In genomic region chr16:6195966-6196365, GRCh38 we compare ENCODE assay signal across 17 cellular contexts.
DNase-seq lines count a peak whose midpoint lies in the region; ATAC-seq, FAIRE-seq and TF ChIP-seq lines count a peak whose summit lies in the region.
"Had no signal": no experiment of that assay in that cellular context is flagged by ENCODE, and none has a peak within 500 bp of the region (broad histone marks: within the 10 kb centered on the region; RNA-seq: fewer than 3 reads in every experiment).

No MANE protein-coding gene starts in this region.

- H3K4ac ChIP-seq in H9 (ENCODE audit: low read depth, low read length) (no peak overlapping the region), H1 (replicated peaks; ENCODE audit: insufficient read length, low read depth, low read length) (no peak overlapping the region)

- H4K8ac ChIP-seq in H9 (replicated peaks; ENCODE audit: insufficient read length, low read depth, low read length) = no peak overlapping the region
- no peak overlapping the region for H4K8ac ChIP-seq in H1 (ENCODE audit: extremely low read depth, insufficient read depth, low read length)

- H2AK5ac ChIP-seq in H9 (ENCODE audit: insufficient read length, low read length) (no peak overlapping the region), H1 (ENCODE audit: low read depth, low read length) (no peak overlapping the region; the same call in 1 of the 2 replicates)

- H3K79me1 ChIP-seq in H9 (ENCODE audit: insufficient read depth, low read depth, low read length, poor library complexity, severe bottlenecking) = no peaks in the 10 kb centered on the region
- H3K79me1 ChIP-seq in H1 (ENCODE audit: low read depth, low read length) = no peaks in the 10 kb centered on the region

- H3K9me3 Mint-ChIP-seq in H9 = no peaks in the 10 kb centered on the region
- H3K9me3 Mint-ChIP-seq in CD4-positive, alpha-beta T cell = peaks cover 14% of the 10 kb centered on the region

- H3K4me3 Mint-ChIP-seq in H9 = no peak overlapping the region
- no peak overlapping the region for H3K4me3 Mint-ChIP-seq in CD4-positive, alpha-beta T cell
- H3K4me3 Mint-ChIP-seq: B cell; CD4-positive, alpha-beta memory T cell had no signal

- peak overlapping the region; percentile 6 for H3K4me2 ChIP-seq in H9 (ENCODE audit: insufficient read depth, insufficient read length, low read length)
- peak overlapping the region; percentile 47 to 48 for H3K4me2 ChIP-seq in H1 (ENCODE audit: insufficient read depth in 1 of 2, low read depth in 2 of 2, low read length in 2 of 2)

- H3K9ac ChIP-seq in H9 (ENCODE audit: extremely low read depth, insufficient read length, low read length) (no peak overlapping the region), H1 (replicated peaks in 1 of 4; ENCODE audit: extremely low read depth in 1 of 4, low read depth in 3 of 4, low read length in 3 of 4) (no peak overlapping the region), iPS-18a (ENCODE audit: low read length) (no peak overlapping the region)
- H3K9ac ChIP-seq: GM23248 had no signal

- intact Hi-C loops in CD4-positive, alpha-beta T cell (cut with DNase I, micrococcal nuclease) = no loop called here

- H2AFZ ChIP-seq in H9 (ENCODE audit: low read length) (no peak overlapping the region), H1 (ENCODE audit: low read length) (no peak overlapping the region)
- H2AFZ ChIP-seq: GM23248 had no signal

- H3K27ac Mint-ChIP-seq in H9 = peak overlapping the region in 1 of 3 experiments; percentile 83; a peak in 2 of 7 replicates
- H3K27ac Mint-ChIP-seq in CD4-positive, alpha-beta T cell = no peak overlapping the region
- H3K27ac Mint-ChIP-seq: B cell; CD4-positive, alpha-beta memory T cell had no signal

- TF ChIP-seq CTCF in H9 (conservative IDR thresholded peaks at IDR 0.05) (no peak), H1 (IDR thresholded peaks at IDR 0.05; ENCODE audit: control extremely low read depth in 1 of 3, insufficient read depth in 1 of 3, low read depth in 1 of 3, low read length in 3 of 3) (no peak)
- no peak for TF ChIP-seq CTCF in CD4-positive, alpha-beta T cell (IDR thresholded peaks at IDR 0.05)

- H4K20me1 ChIP-seq in H9 (ENCODE audit: control insufficient read depth, insufficient read depth, insufficient read length) (no peaks in the 10 kb centered on the region), H1 (replicated peaks in 1 of 2; ENCODE audit: control insufficient read depth in 1 of 2, insufficient read depth in 2 of 2, low read length in 2 of 2) (no peaks in the 10 kb centered on the region)

- CTCF ChIA-PET in H1 (lab: Charles Lee; ENCODE audit: partially characterized antibody) = interaction anchor here (0.7 to 1.9 kb wide), 4 partner anchors 27 to 1582 kb away, joined by 3 to 6 read pairs (median 4); no protein-coding TSS in a partner anchor
- CTCF ChIA-PET in CD4-positive, alpha-beta T cell (lab: Charles Lee) = no interaction called here

- DNase-seq in H9 (peak; percentile 38), H1 (ENCODE audit: low read depth in 1 of 2, low spot score in 2 of 2) (peak in 1 of 2 experiments; percentile 68)
- DNase-seq in CD4-positive, alpha-beta T cell = no peak
- DNase-seq: C1 segment of cervical spinal cord; CD4-positive, alpha-beta memory T cell; DMS79; GDM1; GM23248 had no signal

- H3K18ac ChIP-seq in H9 (ENCODE audit: insufficient read length, low read depth, low read length) = no peak overlapping the region
- H3K18ac ChIP-seq in H1 (ENCODE audit: extremely low read depth, low read length) = no peak overlapping the region; the same call in 1 of the 2 replicates

- H3K4me1 Mint-ChIP-seq in H9 = peaks cover 55 to 60% of the 10 kb centered on the region in 2 experiments
- no peaks in the 10 kb centered on the region for H3K4me1 Mint-ChIP-seq in CD4-positive, alpha-beta T cell (ENCODE audit: low read depth)
- H3K4me1 Mint-ChIP-seq: B cell; CD4-positive, alpha-beta memory T cell had no signal

- peak; percentile 96 for FAIRE-seq in H1 (lab: Jason Lieb, UNC)
- FAIRE-seq: A204.1, GM12892, K562 had no signal

- ATAC-seq in GM18909 (IDR thresholded peaks at IDR 0.05; ENCODE audit: poor library complexity, unreplicated experiment) (no peak), GM18520 (IDR thresholded peaks at IDR 0.05; ENCODE audit: unreplicated experiment) (no peak), HG02642 (IDR thresholded peaks at IDR 0.05; ENCODE audit: poor library complexity, unreplicated experiment) (no peak)
- no peak for ATAC-seq in CD4-positive, alpha-beta T cell (ENCODE audit: poor library complexity)
- ATAC-seq: K562 had no signal

- H3T11ph ChIP-seq in H9 (ENCODE audit: low read length) = no peak overlapping the region

- no peak overlapping the region for H4K5ac ChIP-seq in H9 (ENCODE audit: insufficient read length, low read depth, low read length)
- H4K5ac ChIP-seq in H1 (ENCODE audit: insufficient read length, low read depth, low read length) = peak overlapping the region; percentile 79

- 0 out of 4 replicates have a peak, but pooled peaks of 1 of the 2 experiments have one; percentile 12 for TF ChIP-seq RAD21 in H1 (IDR thresholded peaks at IDR 0.05 in 1 of 2, conservative IDR thresholded peaks at IDR 0.05 in 1 of 2; ENCODE audit: low read depth in 2 of 2, low read length in 2 of 2)

- H3K4me1 ChIP-seq in H9 (ENCODE audit: insufficient read depth, low read length) (peaks cover 11% of the 10 kb centered on the region; the same call in 1 of the 2 replicates), H1 (replicated peaks in 1 of 4; ENCODE audit: control insufficient read depth in 3 of 4, insufficient read depth in 4 of 4, low read length in 3 of 4) (peaks cover 5 to 26% (median 25%) of the 10 kb centered on the region in 4 experiments; a peak in 5 of 7 replicates), iPS-18a (ENCODE audit: control insufficient read depth, low read depth, low read length) (peaks cover 30% of the 10 kb centered on the region)
- H3K4me1 ChIP-seq: HAP-1 had no signal

- H2BK15ac ChIP-seq in H9 (ENCODE audit: low read depth, low read length) (no peak overlapping the region), H1 (ENCODE audit: low read length) (no peak overlapping the region)

- H3K56ac ChIP-seq in H9 (ENCODE audit: insufficient read length, low read depth, low read length) = no peak overlapping the region
- H3K56ac ChIP-seq in H1 (replicated peaks; ENCODE audit: insufficient read length, low read depth, low read length) = no peak overlapping the region

- H3K36me3 ChIP-seq in H1 (ENCODE audit: control insufficient read depth in 2 of 4, insufficient read depth in 4 of 4, low read length in 3 of 4) = no peaks in the 10 kb centered on the region
- no peaks in the 10 kb centered on the region for H3K36me3 ChIP-seq in iPS-18a (ENCODE audit: control insufficient read depth, low read depth, low read length)
- H3K36me3 ChIP-seq: HAP-1 had no signal

- no CpG with 5 or more reads among the region's 2 CpGs for WGBS in H9 (ENCODE audit: extremely low coverage, insufficient read length, low lambda C conversion rate)
- 0% methylated on average over 2 of the region's 2 CpGs; no CpG with 5 or more reads in 1 of the 2 experiments for WGBS in H1 (ENCODE audit: extremely low coverage in 1 of 2, insufficient coverage in 1 of 2, insufficient read length in 1 of 2, insufficient replicate concordance in 2 of 2, low coverage in 1 of 2, low lambda C conversion rate in 2 of 2, missing lambda C conversion rate in 1 of 2), 2 experiments

- H2BK120ac ChIP-seq in H9 (ENCODE audit: low read depth, low read length, poor library complexity, severe bottlenecking) (no peak overlapping the region), H1 (replicated peaks; ENCODE audit: low read depth, low read length) (no peak overlapping the region)

- H3K23ac ChIP-seq in H9 (ENCODE audit: insufficient read length, low read depth, low read length) = no peak overlapping the region
- no peak overlapping the region for H3K23ac ChIP-seq in H1 (ENCODE audit: insufficient read length)

- H3K23me2 ChIP-seq in H9 (ENCODE audit: insufficient read length, low read depth, low read length, poor library complexity, severe bottlenecking) (no peaks in the 10 kb centered on the region), H1 (ENCODE audit: low read depth, low read length) (no peaks in the 10 kb centered on the region)

- TF ChIP-seq POLR2A in H1 (IDR thresholded peaks at IDR 0.05; ENCODE audit: control extremely low read depth in 1 of 2, low read depth in 2 of 2, low read length in 2 of 2) = no peak

- H2BK5ac ChIP-seq in H9 (ENCODE audit: insufficient read length, low read length) = no peak overlapping the region
- peak overlapping the region; percentile 90; the same call in 1 of the 2 replicates for H2BK5ac ChIP-seq in H1 (ENCODE audit: low read depth, low read length)

- POLR2A ChIA-PET in H1 (lab: Charles Lee; ENCODE audit: partially characterized antibody) = interaction anchor here (0.8 to 1.0 kb wide), 3 partner anchors 9 to 146 kb away, joined by 3 to 5 read pairs (median 3); no protein-coding TSS in a partner anchor
- POLR2A ChIA-PET in CD4-positive, alpha-beta T cell (lab: Charles Lee) = no interaction called here

- no peaks in the 10 kb centered on the region; a peak in 1 of 7 replicates for H3K36me3 Mint-ChIP-seq in H9 (ENCODE audit: insufficient read depth in 1 of 3, low read depth in 3 of 3)
- no peaks in the 10 kb centered on the region for H3K36me3 Mint-ChIP-seq in CD4-positive, alpha-beta T cell (ENCODE audit: low read depth)
- H3K36me3 Mint-ChIP-seq: CD4-positive, alpha-beta memory T cell had no signal

- no peaks in the 10 kb centered on the region for H3K27me3 Mint-ChIP-seq in H9 (ENCODE audit: low read depth)
- H3K27me3 Mint-ChIP-seq in CD4-positive, alpha-beta T cell = no peaks in the 10 kb centered on the region
- H3K27me3 Mint-ChIP-seq: B cell; CD4-positive, alpha-beta memory T cell had no signal

- H3K27ac ChIP-seq in H9 (ENCODE audit: insufficient read length, low read depth, low read length) (peak overlapping the region; percentile 61), H1 (ENCODE audit: low read depth, low read length) (no peak overlapping the region), iPS-18a (ENCODE audit: low read length) (peak overlapping the region; percentile 49)
- H3K27ac ChIP-seq in CD4-positive, alpha-beta T cell (ENCODE audit: low read depth, low read length) = no peak overlapping the region
- H3K27ac ChIP-seq: GM23248 had no signal

- H2BK12ac ChIP-seq in H9 (ENCODE audit: insufficient read length, low read depth, low read length) (no peak overlapping the region), H1 (ENCODE audit: low read depth, low read length) (no peak overlapping the region)

- H3K27me3 ChIP-seq in H9 (ENCODE audit: insufficient read depth, low read length) = no peaks in the 10 kb centered on the region
- H3K27me3 ChIP-seq in H1 (replicated peaks in 1 of 4; ENCODE audit: control insufficient read depth in 3 of 4, extremely low read depth in 1 of 4, insufficient read depth in 3 of 4, low read length in 3 of 4) = no peaks in the 10 kb centered on the region
- no peaks in the 10 kb centered on the region for H3K27me3 ChIP-seq in iPS-18a (ENCODE audit: control insufficient read depth, insufficient read depth, low read length)
- H3K27me3 ChIP-seq in CD4-positive, alpha-beta T cell (ENCODE audit: control insufficient read depth, insufficient read depth, low read length) = no peaks in the 10 kb centered on the region

- H3K14ac ChIP-seq in H9 (ENCODE audit: insufficient read depth, low read length) = no peak overlapping the region
- H3K14ac ChIP-seq in H1 (ENCODE audit: insufficient read length) = no peak overlapping the region

- peak in 1 of 2 experiments; percentile 72; a peak in 1 of 3 replicates for TF ChIP-seq EP300 in H1 (IDR thresholded peaks at IDR 0.05; ENCODE audit: borderline replicate concordance in 1 of 2, low read depth in 2 of 2, low read length in 2 of 2)

- H3K9me3 ChIP-seq in H9 (ENCODE audit: control insufficient read depth, low read depth, low read length) (no peaks in the 10 kb centered on the region), H1 (ENCODE audit: insufficient read depth in 2 of 2, low read depth in 1 of 2, low read length in 1 of 2) (no peaks in the 10 kb centered on the region), iPS-18a (ENCODE audit: control insufficient read depth, low read depth, low read length) (no peaks in the 10 kb centered on the region)
- no peaks in the 10 kb centered on the region for H3K9me3 ChIP-seq in CD4-positive, alpha-beta T cell (ENCODE audit: control insufficient read depth, low read length)

- H3K4me3 ChIP-seq in H1 (ENCODE audit: extremely low read depth in 1 of 4, insufficient read depth in 2 of 4, low read depth in 3 of 4, low read length in 4 of 4) (peak overlapping the region in 1 of 4 experiments; percentile 27; a peak in 1 of 8 replicates), iPS-18a (ENCODE audit: low read length) (peak overlapping the region; percentile 41)
- H3K4me3 ChIP-seq: GM23248, HAP-1, K562 had no signal

- H3K79me2 ChIP-seq in H9 (ENCODE audit: insufficient read depth, low read length) = no peaks in the 10 kb centered on the region
- H3K79me2 ChIP-seq in H1 (ENCODE audit: control insufficient read depth in 1 of 2, insufficient read depth in 2 of 2, low read length in 2 of 2) = no peaks in the 10 kb centered on the region

- H2BK20ac ChIP-seq in H9 (ENCODE audit: low read depth, low read length, poor library complexity, severe bottlenecking) = no peak overlapping the region
- H2BK20ac ChIP-seq in H1 (ENCODE audit: low read length) = peak overlapping the region; percentile 82; the same call in 1 of the 2 replicates

- H4K91ac ChIP-seq in H9 (ENCODE audit: insufficient read length, low read depth, low read length) = no peak overlapping the region
- no peak overlapping the region for H4K91ac ChIP-seq in H1 (replicated peaks; ENCODE audit: insufficient read length, low read length)

Comparison
In these comparisons a context has a peak if more than half of its experiments do, and no peak if none do; other contexts are left out.
1. H3K27ac ChIP-seq: peak in H9 (single experiment) and iPS-18a (single experiment); none in H1 (single experiment) and CD4-positive, alpha-beta T cell (single experiment).